7 cellular contexts compared by ENCODE assay signal in genomic region chrX:47751670-47752069, GRCh38.
DNase-seq lines count a peak whose midpoint lies in the region; ATAC-seq, FAIRE-seq and TF ChIP-seq lines count a peak whose summit lies in the region.

No MANE protein-coding gene starts in this region.

- H3K4me3 Mint-ChIP-seq in activated T-cell treated with anti-CD3 and anti-CD28 coated beads, Interleukin-2, amount 50 U/mL, for 4 hours: no peak overlapping the region

- H3K27me3 Mint-ChIP-seq in activated T-cell treated with anti-CD3 and anti-CD28 coated beads, Interleukin-2, amount 50 U/mL, for 4 hours (ENCODE audit: low read depth): peaks cover 3% of the 10 kb centered on the region

- H3K9me3 Mint-ChIP-seq in activated T-cell treated with anti-CD3 and anti-CD28 coated beads, Interleukin-2, amount 50 U/mL, for 4 hours: no peaks in the 10 kb centered on the region

- H3K36me3 Mint-ChIP-seq in activated T-cell treated with anti-CD3 and anti-CD28 coated beads, Interleukin-2, amount 50 U/mL, for 4 hours (ENCODE audit: insufficient read depth): no peaks in the 10 kb centered on the region

- in situ Hi-C loops in G401 (cut with HindIII; ENCODE audit: low sequenced_read_pairs): no loop called here

- FAIRE-seq in urothelium cell line (lab: Jason Lieb, UNC): no peak

- DNase-seq in NCI-H2171 (lab: John Stamatoyannopoulos, UW) (peak; percentile 1), islet precursor cell (peak; percentile 69), urothelium cell line (ENCODE audit: low spot score) (peak; percentile 33), G401 (ENCODE audit: low spot score) (no peak)
- peak; percentile 10 for DNase-seq in activated T-cell treated with anti-CD3 and anti-CD28 coated beads, Interleukin-2, amount 50 U/mL, for 4 hours

- ATAC-seq in activated T-cell treated with anti-CD3 and anti-CD28 coated beads, Interleukin-2, amount 50 U/mL, for 4 hours: peak; percentile 38 to 43
- ATAC-seq in HG03354 (IDR thresholded peaks at IDR 0.05; ENCODE audit: poor library complexity, severe bottlenecking, unreplicated experiment): no peak

- no peaks in the 10 kb centered on the region for H3K4me1 Mint-ChIP-seq in activated T-cell treated with anti-CD3 and anti-CD28 coated beads, Interleukin-2, amount 50 U/mL, for 4 hours (ENCODE audit: low read depth)

- peak; percentile 40; the same call in 1 of the 2 replicates for TF ChIP-seq CTCF in GM12875 (IDR thresholded peaks at IDR 0.05; ENCODE audit: borderline replicate concordance, insufficient read depth, low read depth, low read length)

- H3K4me3 ChIP-seq in GM12875 (ENCODE audit: low read depth, low read length): no peak overlapping the region
